In the genomic region with DNA sequence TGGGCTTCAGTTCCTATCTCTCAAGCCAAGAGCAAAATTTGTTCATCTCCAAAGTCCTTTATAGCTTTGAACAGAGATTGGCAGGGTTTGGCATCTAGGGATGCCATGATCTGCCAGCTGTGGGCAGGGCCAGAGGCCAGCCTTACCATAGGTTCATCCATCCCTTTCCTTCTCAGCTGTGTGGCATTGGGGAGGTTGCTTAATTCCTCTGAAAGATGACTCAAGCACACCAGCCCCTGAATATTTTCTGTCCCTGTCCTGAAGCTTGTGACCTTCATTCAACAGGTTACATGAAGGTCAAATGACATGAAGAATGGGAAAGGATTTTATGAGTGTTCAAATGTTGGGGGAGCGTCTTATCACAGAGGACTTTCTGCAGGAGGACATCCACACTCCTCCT, we compare ENCODE assay signal across 38 cellular contexts. TPM values are rescaled to one million over a fixed set of nuclear protein-coding genes. Genes with fewer than 3 reads are reported as not detected.
"Had no signal": no experiment of that assay in that cellular context is flagged by ENCODE, and none has a peak within 500 bp of the region (broad histone marks: within the 10 kb centered on the region; RNA-seq: fewer than 3 reads in every experiment).

No MANE protein-coding gene starts in this region.

- H3K4me3 ChIP-seq: esophagus muscularis mucosa, gastrocnemius medialis, heart left ventricle had no signal

- H3K27ac ChIP-seq: brain microvascular endothelial cell, esophagus muscularis mucosa, foreskin keratinocyte, gastrocnemius medialis, heart left ventricle, WERI-Rb-1 had no signal

- H3K27ac Mint-ChIP-seq: activated B cell treated with CpG ODN at 0.5 μM for 24 hours; activated CD8-positive, alpha-beta T cell treated with anti-CD3 and anti-CD28 coated beads for 36 hours; activated naive CD8-positive, alpha-beta T cell; activated T-helper 17 cell treated with anti-CD3 and anti-CD28 coated beads, Interleukin-2, amount 50 U/mL, for 72 hours; effector memory CD8-positive, alpha-beta T cell; T-helper 17 cell; T-helper 2 cell treated with Interferon-gamma antibody and Interleukin-4, amounts not matched to agents 5 μg/mL and 100 μg/mL, for 36 hours had no signal

- H3K9me3 Mint-ChIP-seq: activated B cell treated with CpG ODN at 0.5 μM for 24 hours; activated CD8-positive, alpha-beta T cell treated with anti-CD3 and anti-CD28 coated beads for 36 hours; activated T-cell treated with anti-CD3 and anti-CD28 coated beads, Interleukin-2, amount 50 U/mL, for 4 hours; activated T-helper 17 cell treated with anti-CD3 and anti-CD28 coated beads, Interleukin-2, amount 50 U/mL, for 72 hours; central memory CD8-positive, alpha-beta T cell; effector memory CD8-positive, alpha-beta T cell; T-helper 2 cell treated with Interferon-gamma antibody and Interleukin-4, amounts not matched to agents 5 μg/mL and 100 μg/mL, for 36 hours had no signal

- DNase-seq: activated B cell treated with CpG ODN at 0.5 μM for 24 hours; activated CD4-positive, alpha-beta T cell treated with anti-CD3 and anti-CD28 coated beads for 48 hours; activated CD4-positive, alpha-beta T cell treated with anti-CD3 and anti-CD28 coated beads, Interleukin-2, amount 50 U/mL, for 1 hour; activated CD4-positive, alpha-beta T cell treated with anti-CD3 and anti-CD28 coated beads, Interleukin-2, amount 50 U/mL, for 48 hours; activated CD8-positive, alpha-beta memory T cell treated with anti-CD3 and anti-CD28 coated beads for 24 hours; activated CD8-positive, alpha-beta T cell treated with anti-CD3 and anti-CD28 coated beads for 36 hours; activated effector memory CD4-positive, alpha-beta T cell treated with Interleukin-2 at 50 U/mL for 16 hours; activated gamma-delta T cell treated with Interleukin-2 at 50 U/mL for 16 hours; activated naive CD4-positive, alpha-beta T cell treated with anti-CD3 and anti-CD28 coated beads, Interleukin-2, amount 50 U/mL, for 16 hours; activated naive CD4-positive, alpha-beta T cell treated with Interleukin-2 at 50 U/mL for 16 hours; activated T-cell treated with anti-CD3 and anti-CD28 coated beads, Interleukin-2, amount 50 U/mL, for 4 hours; amniotic stem cell; anterior cingulate cortex; brain microvascular endothelial cell; cortex of kidney; dermis blood vessel endothelial cell; effector CD4-positive, alpha-beta T cell; effector memory CD8-positive, alpha-beta T cell; erythroblast; foreskin keratinocyte; gastrocnemius medialis; glutamatergic neuron; heart left ventricle; T-helper 1 cell; T-helper 17 cell; T1000; WERI-Rb-1 had no signal

- FAIRE-seq: astrocyte, colon had no signal

- ATAC-seq: activated CD4-positive, CD25-positive, alpha-beta regulatory T cell treated with anti-CD3 and anti-CD28 coated beads, Interleukin-2, amount 50 U/mL, for 24 hours; activated CD8-positive, alpha-beta T cell treated with anti-CD3 and anti-CD28 coated beads for 36 hours; activated T-cell treated with anti-CD3 and anti-CD28 coated beads, Interleukin-2, amount 50 U/mL, for 4 hours; activated T-helper 17 cell treated with anti-CD3 and anti-CD28 coated beads, Interleukin-2, amount 50 U/mL, for 72 hours; effector memory CD8-positive, alpha-beta T cell; foreskin keratinocyte; gastrocnemius medialis; heart left ventricle; T-helper 17 cell had no signal

- H3K36me3 ChIP-seq: brain microvascular endothelial cell, esophagus muscularis mucosa, gastrocnemius medialis, heart left ventricle, WERI-Rb-1 had no signal

- H3K9me3 ChIP-seq: esophagus muscularis mucosa, gastrocnemius medialis, heart left ventricle had no signal

- H3K4me3 Mint-ChIP-seq: activated B cell treated with CpG ODN at 0.5 μM for 24 hours; activated CD8-positive, alpha-beta T cell treated with anti-CD3 and anti-CD28 coated beads for 36 hours; activated T-cell treated with anti-CD3 and anti-CD28 coated beads, Interleukin-2, amount 50 U/mL, for 4 hours; central memory CD8-positive, alpha-beta T cell; effector memory CD8-positive, alpha-beta T cell; T-helper 17 cell; T-helper 2 cell treated with Interferon-gamma antibody and Interleukin-4, amounts not matched to agents 5 μg/mL and 100 μg/mL, for 36 hours had no signal

RNA-seq across cellular contexts. Expression of a gene that starts 3.4 kb away (rescaled TPM):
- total RNA-seq: activated T-helper 17 cell treated with anti-CD3 and anti-CD28 coated beads, Interleukin-2, amount 50 U/mL, for 72 hours; astrocyte; bronchial epithelial cell; cerebellum; dermis blood vessel endothelial cell had no signal

RNA-seq across cellular contexts. Expression of a gene that starts 5.1 kb away (rescaled TPM):
- total RNA-seq: activated T-helper 17 cell treated with anti-CD3 and anti-CD28 coated beads, Interleukin-2, amount 50 U/mL, for 72 hours; astrocyte; bronchial epithelial cell; cardiac septum; cerebellum; dermis blood vessel endothelial cell; esophagus muscularis mucosa; foreskin keratinocyte; gastrocnemius medialis; T-helper 17 cell had no signal
- polyA plus RNA-seq: heart left ventricle had no signal

RNA-seq across cellular contexts. Expression of a gene that starts 6.7 kb away (rescaled TPM):
- total RNA-seq: astrocyte had no signal

RNA-seq across cellular contexts. Expression of a gene that starts 12.8 kb away (rescaled TPM):
- total RNA-seq: activated B cell treated with CpG ODN at 0.5 μM for 24 hours; activated CD8-positive, alpha-beta T cell treated with anti-CD3 and anti-CD28 coated beads for 36 hours; activated T-cell treated with anti-CD3 and anti-CD28 coated beads, Interleukin-2, amount 50 U/mL, for 4 hours; activated T-helper 17 cell treated with anti-CD3 and anti-CD28 coated beads, Interleukin-2, amount 50 U/mL, for 72 hours; astrocyte; bronchial epithelial cell; cardiac septum; cerebellum; dermis blood vessel endothelial cell; esophagus muscularis mucosa; foreskin keratinocyte; gastrocnemius medialis; heart left ventricle; T-helper 17 cell had no signal
- polyA plus RNA-seq: foreskin keratinocyte, heart left ventricle had no signal
